Comparison of ENCODE assay signal across 1 cellular context in genomic region chr20:36050436-36051317, GRCh38.
TF ChIP-seq lines count a peak whose summit lies in the region.

No MANE protein-coding gene starts in this region.

TF ChIP-seq in HEK293, 187 proteins besides CTCF, POLR2A, EP300 and RAD21 (continued from another document and continues in another):
- TF ChIP-seq, protein P1, sequence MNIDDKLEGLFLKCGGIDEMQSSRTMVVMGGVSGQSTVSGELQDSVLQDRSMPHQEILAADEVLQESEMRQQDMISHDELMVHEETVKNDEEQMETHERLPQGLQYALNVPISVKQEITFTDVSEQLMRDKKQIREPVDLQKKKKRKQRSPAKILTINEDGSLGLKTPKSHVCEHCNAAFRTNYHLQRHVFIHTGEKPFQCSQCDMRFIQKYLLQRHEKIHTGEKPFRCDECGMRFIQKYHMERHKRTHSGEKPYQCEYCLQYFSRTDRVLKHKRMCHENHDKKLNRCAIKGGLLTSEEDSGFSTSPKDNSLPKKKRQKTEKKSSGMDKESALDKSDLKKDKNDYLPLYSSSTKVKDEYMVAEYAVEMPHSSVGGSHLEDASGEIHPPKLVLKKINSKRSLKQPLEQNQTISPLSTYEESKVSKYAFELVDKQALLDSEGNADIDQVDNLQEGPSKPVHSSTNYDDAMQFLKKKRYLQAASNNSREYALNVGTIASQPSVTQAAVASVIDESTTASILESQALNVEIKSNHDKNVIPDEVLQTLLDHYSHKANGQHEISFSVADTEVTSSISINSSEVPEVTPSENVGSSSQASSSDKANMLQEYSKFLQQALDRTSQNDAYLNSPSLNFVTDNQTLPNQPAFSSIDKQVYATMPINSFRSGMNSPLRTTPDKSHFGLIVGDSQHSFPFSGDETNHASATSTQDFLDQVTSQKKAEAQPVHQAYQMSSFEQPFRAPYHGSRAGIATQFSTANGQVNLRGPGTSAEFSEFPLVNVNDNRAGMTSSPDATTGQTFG (tag by site-specific recombination; IDR thresholded peaks at IDR 0.05; ENCODE audit: borderline replicate concordance): 0 out of 2 replicates have a peak, but pooled peaks have one; percentile 21
- TF ChIP-seq ZNF335 (tag by site-specific recombination; conservative IDR thresholded peaks at IDR 0.05) (peak; percentile 80), ZNF24 (tag by site-specific recombination; IDR thresholded peaks at IDR 0.05) (peak; percentile 84), GLI2 (tag by site-specific recombination; IDR thresholded peaks at IDR 0.05; ENCODE audit: borderline replicate concordance, low read depth) (no peak), ZXDB (tag by site-specific recombination; IDR thresholded peaks at IDR 0.05) (peak; percentile 91), PRDM4 (tag by site-specific recombination; IDR thresholded peaks at IDR 0.05) (peak; percentile 56; the same call in 1 of the 2 replicates), OVOL3 (tag by site-specific recombination; IDR thresholded peaks at IDR 0.05) (peak; percentile 72), SP2 (tag by site-specific recombination; IDR thresholded peaks at IDR 0.05) (peak; percentile 80), ZNF514 (tag by site-specific recombination; IDR thresholded peaks at IDR 0.05) (no peak), ZEB2 (tag by site-specific recombination; IDR thresholded peaks at IDR 0.05) (peak; percentile 63; the same call in 1 of the 2 replicates), ZNF843 (tag by site-specific recombination; IDR thresholded peaks at IDR 0.05) (peak; percentile 47; the same call in 1 of the 2 replicates), ZNF600 (tag by site-specific recombination; IDR thresholded peaks at IDR 0.05) (peak; percentile 76), FEZF1 (tag by site-specific recombination; IDR thresholded peaks at IDR 0.05) (no peak), ZNF449 (tag by site-specific recombination; IDR thresholded peaks at IDR 0.05) (no peak), IKZF3 (tag by site-specific recombination; IDR thresholded peaks at IDR 0.05) (no peak; the same call in 1 of the 2 replicates), ZNF324 (tag by site-specific recombination; IDR thresholded peaks at IDR 0.05) (peak; percentile 77), ZFP37 (tag by site-specific recombination; IDR thresholded peaks at IDR 0.05) (peak; percentile 84; the same call in 1 of the 2 replicates), INSM2 (tag by site-specific recombination; IDR thresholded peaks at IDR 0.05) (peak; percentile 78), ZNF664 (tag by site-specific recombination; IDR thresholded peaks at IDR 0.05) (peak; percentile 62; the same call in 1 of the 2 replicates), ZNF747 (tag by site-specific recombination; IDR thresholded peaks at IDR 0.05) (no peak), YY1 (tag by site-specific recombination; IDR thresholded peaks at IDR 0.05) (peak; percentile 85), ZFP3 (tag by site-specific recombination; IDR thresholded peaks at IDR 0.05; ENCODE audit: low read depth) (no peak), BCL11B (tag by site-specific recombination; IDR thresholded peaks at IDR 0.05; ENCODE audit: low read depth) (no peak), ZBTB20 (tag by site-specific recombination; IDR thresholded peaks at IDR 0.05) (peak; percentile 97), HOXD13 (CRISPR knock-in tag; IDR thresholded peaks at IDR 0.05; ENCODE audit: borderline replicate concordance) (no peak), ZNF138 (tag by site-specific recombination; IDR thresholded peaks at IDR 0.05; ENCODE audit: borderline replicate concordance) (no peak), ZNF561 (tag by site-specific recombination; IDR thresholded peaks at IDR 0.05; ENCODE audit: borderline replicate concordance) (peak; percentile 89), ZBTB1 (tag by site-specific recombination; IDR thresholded peaks at IDR 0.05) (no peak), ZNF16 (tag by site-specific recombination; IDR thresholded peaks at IDR 0.05; ENCODE audit: low read depth) (no peak), ZSCAN23 (tag by site-specific recombination; IDR thresholded peaks at IDR 0.05) (peak; percentile 63; the same call in 1 of the 2 replicates), ZNF518A (tag by site-specific recombination; conservative IDR thresholded peaks at IDR 0.05; ENCODE audit: low read depth) (peak; percentile 82), ZNF239 (tag by site-specific recombination; IDR thresholded peaks at IDR 0.05) (peak; percentile 78), ZNF2 (tag by site-specific recombination; IDR thresholded peaks at IDR 0.05) (peak; percentile 70)
- TF ChIP-seq, protein P2, sequence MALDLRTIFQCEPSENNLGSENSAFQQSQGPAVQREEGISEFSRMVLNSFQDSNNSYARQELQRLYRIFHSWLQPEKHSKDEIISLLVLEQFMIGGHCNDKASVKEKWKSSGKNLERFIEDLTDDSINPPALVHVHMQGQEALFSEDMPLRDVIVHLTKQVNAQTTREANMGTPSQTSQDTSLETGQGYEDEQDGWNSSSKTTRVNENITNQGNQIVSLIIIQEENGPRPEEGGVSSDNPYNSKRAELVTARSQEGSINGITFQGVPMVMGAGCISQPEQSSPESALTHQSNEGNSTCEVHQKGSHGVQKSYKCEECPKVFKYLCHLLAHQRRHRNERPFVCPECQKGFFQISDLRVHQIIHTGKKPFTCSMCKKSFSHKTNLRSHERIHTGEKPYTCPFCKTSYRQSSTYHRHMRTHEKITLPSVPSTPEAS (tag by site-specific recombination; IDR thresholded peaks at IDR 0.05): peak; percentile 55; the same call in 1 of the 2 replicates
- TF ChIP-seq, protein P3, sequence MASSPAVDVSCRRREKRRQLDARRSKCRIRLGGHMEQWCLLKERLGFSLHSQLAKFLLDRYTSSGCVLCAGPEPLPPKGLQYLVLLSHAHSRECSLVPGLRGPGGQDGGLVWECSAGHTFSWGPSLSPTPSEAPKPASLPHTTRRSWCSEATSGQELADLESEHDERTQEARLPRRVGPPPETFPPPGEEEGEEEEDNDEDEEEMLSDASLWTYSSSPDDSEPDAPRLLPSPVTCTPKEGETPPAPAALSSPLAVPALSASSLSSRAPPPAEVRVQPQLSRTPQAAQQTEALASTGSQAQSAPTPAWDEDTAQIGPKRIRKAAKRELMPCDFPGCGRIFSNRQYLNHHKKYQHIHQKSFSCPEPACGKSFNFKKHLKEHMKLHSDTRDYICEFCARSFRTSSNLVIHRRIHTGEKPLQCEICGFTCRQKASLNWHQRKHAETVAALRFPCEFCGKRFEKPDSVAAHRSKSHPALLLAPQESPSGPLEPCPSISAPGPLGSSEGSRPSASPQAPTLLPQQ (tag by site-specific recombination; IDR thresholded peaks at IDR 0.05): peak; percentile 83
- TF ChIP-seq, protein P4, sequence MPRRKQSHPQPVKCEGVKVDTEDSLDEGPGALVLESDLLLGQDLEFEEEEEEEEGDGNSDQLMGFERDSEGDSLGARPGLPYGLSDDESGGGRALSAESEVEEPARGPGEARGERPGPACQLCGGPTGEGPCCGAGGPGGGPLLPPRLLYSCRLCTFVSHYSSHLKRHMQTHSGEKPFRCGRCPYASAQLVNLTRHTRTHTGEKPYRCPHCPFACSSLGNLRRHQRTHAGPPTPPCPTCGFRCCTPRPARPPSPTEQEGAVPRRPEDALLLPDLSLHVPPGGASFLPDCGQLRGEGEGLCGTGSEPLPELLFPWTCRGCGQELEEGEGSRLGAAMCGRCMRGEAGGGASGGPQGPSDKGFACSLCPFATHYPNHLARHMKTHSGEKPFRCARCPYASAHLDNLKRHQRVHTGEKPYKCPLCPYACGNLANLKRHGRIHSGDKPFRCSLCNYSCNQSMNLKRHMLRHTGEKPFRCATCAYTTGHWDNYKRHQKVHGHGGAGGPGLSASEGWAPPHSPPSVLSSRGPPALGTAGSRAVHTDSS (tag by site-specific recombination; IDR thresholded peaks at IDR 0.05): no peak; the same call in 1 of the 2 replicates
- TF ChIP-seq, protein P5, sequence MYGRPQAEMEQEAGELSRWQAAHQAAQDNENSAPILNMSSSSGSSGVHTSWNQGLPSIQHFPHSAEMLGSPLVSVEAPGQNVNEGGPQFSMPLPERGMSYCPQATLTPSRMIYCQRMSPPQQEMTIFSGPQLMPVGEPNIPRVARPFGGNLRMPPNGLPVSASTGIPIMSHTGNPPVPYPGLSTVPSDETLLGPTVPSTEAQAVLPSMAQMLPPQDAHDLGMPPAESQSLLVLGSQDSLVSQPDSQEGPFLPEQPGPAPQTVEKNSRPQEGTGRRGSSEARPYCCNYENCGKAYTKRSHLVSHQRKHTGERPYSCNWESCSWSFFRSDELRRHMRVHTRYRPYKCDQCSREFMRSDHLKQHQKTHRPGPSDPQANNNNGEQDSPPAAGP (tag by site-specific recombination; IDR thresholded peaks at IDR 0.05): peak; percentile 94
- TF ChIP-seq, protein P6, sequence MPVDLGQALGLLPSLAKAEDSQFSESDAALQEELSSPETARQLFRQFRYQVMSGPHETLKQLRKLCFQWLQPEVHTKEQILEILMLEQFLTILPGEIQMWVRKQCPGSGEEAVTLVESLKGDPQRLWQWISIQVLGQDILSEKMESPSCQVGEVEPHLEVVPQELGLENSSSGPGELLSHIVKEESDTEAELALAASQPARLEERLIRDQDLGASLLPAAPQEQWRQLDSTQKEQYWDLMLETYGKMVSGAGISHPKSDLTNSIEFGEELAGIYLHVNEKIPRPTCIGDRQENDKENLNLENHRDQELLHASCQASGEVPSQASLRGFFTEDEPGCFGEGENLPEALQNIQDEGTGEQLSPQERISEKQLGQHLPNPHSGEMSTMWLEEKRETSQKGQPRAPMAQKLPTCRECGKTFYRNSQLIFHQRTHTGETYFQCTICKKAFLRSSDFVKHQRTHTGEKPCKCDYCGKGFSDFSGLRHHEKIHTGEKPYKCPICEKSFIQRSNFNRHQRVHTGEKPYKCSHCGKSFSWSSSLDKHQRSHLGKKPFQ (tag by site-specific recombination; IDR thresholded peaks at IDR 0.05): no peak
